Comparison of ENCODE assay signal across 1 cellular context in genomic region chr11:28105869-28106268, GRCh38.
TF ChIP-seq lines count a peak whose summit lies in the region.

No MANE protein-coding gene starts in this region.

TF ChIP-seq in endothelial cell of umbilical vein, 7 proteins besides CTCF, POLR2A, EP300 and RAD21:
- no peak for TF ChIP-seq POLR2AphosphoS5 (IDR thresholded peaks at IDR 0.05; ENCODE audit: insufficient read depth, low read depth, low read length)
- TF ChIP-seq MAX (IDR thresholded peaks at IDR 0.05; ENCODE audit: insufficient read depth, insufficient read length) = no peak
- TF ChIP-seq GATA2 (IDR thresholded peaks at IDR 0.05; ENCODE audit: insufficient read depth, insufficient read length, low read depth, low read length) = no peak
- TF ChIP-seq FOS (IDR thresholded peaks at IDR 0.05; ENCODE audit: borderline replicate concordance, insufficient read depth, low read length) = no peak
- TF ChIP-seq JUN (IDR thresholded peaks at IDR 0.05; ENCODE audit: borderline replicate concordance, insufficient read depth, insufficient read length, low read depth) = no peak
- TF ChIP-seq EZH2 (IDR thresholded peaks at IDR 0.05; ENCODE audit: borderline replicate concordance, low read depth, low read length, severe bottlenecking) = no peak
- no peak for TF ChIP-seq MYC (IDR thresholded peaks at IDR 0.05; ENCODE audit: low read depth, low read length)
